8 cellular contexts compared by ENCODE assay signal in genomic region chr7:140541513-140542192, GRCh38.
DNase-seq lines count a peak whose midpoint lies in the region; ATAC-seq and TF ChIP-seq lines count a peak whose summit lies in the region.

No MANE protein-coding gene starts in this region.

- H3K9me3 ChIP-seq in IMR-90 (ENCODE audit: control insufficient read depth, insufficient read depth, low read length) (no peaks in the 10 kb centered on the region), SJSA1 (replicated peaks) (no peaks in the 10 kb centered on the region), psoas muscle (no peaks in the 10 kb centered on the region), Karpas-422 (ENCODE audit: low read length) (no peaks in the 10 kb centered on the region)

- H3K4me3 ChIP-seq in IMR-90 (ENCODE audit: insufficient read depth, low read depth, low read length) = no peak overlapping the region
- H3K4me3 ChIP-seq in SJSA1 = peak overlapping the region; percentile 6; the same call in 1 of the 2 replicates
- no peak overlapping the region for H3K4me3 ChIP-seq in psoas muscle
- H3K4me3 ChIP-seq in Karpas-422 (ENCODE audit: low read length) = no peak overlapping the region

- H3K79me2 ChIP-seq in Karpas-422 (ENCODE audit: low read length) = no peaks in the 10 kb centered on the region

- ATAC-seq in IMR-90 (ENCODE audit: low read depth) (peak; percentile 89), psoas muscle (peak; percentile 53 to 81 (median 74)), GM18870 (IDR thresholded peaks at IDR 0.05; ENCODE audit: unreplicated experiment) (no peak), GM21515 (IDR thresholded peaks at IDR 0.05; ENCODE audit: unreplicated experiment) (no peak), HG02938 (IDR thresholded peaks at IDR 0.05; ENCODE audit: unreplicated experiment) (no peak)

- H3K9me1 ChIP-seq in IMR-90 (ENCODE audit: insufficient read depth, low read length) = peaks cover 20% of the 10 kb centered on the region

- H3K27me3 ChIP-seq in IMR-90 (ENCODE audit: control insufficient read depth, insufficient read depth, low read length) (no peaks in the 10 kb centered on the region), SJSA1 (replicated peaks) (no peaks in the 10 kb centered on the region), psoas muscle (ENCODE audit: insufficient read depth in 3 of 3, low read length in 2 of 3) (no peaks in the 10 kb centered on the region), Karpas-422 (ENCODE audit: low read length) (no peaks in the 10 kb centered on the region)

- dilution Hi-C loops in IMR-90 (cut with HindIII; ENCODE audit: low sequenced_read_pairs, unreplicated experiment) = no loop called here

- H3K4me3 Mint-ChIP-seq in glutamatergic neuron (ENCODE audit: unreplicated experiment) = peak overlapping the region; percentile 88

- CTCF ChIA-PET in IMR-90 (lab: Yijun Ruan, JAX) = no interaction called here

- WGBS in IMR-90 (ENCODE audit: extremely low coverage in 2 of 2, insufficient read length in 1 of 2), 2 experiments = 3% methylated on average over 4 of the region's 17 CpGs; no CpG with 5 or more reads in 1 of the 2 experiments
- 38 to 50% (median 41%) methylated on average over 17 of the region's 17 CpGs for WGBS in psoas muscle, 3 donors

- H2AFZ ChIP-seq in IMR-90 (replicated peaks; ENCODE audit: low read length, poor library complexity) = peak overlapping the region; percentile 86
- no peak overlapping the region for H2AFZ ChIP-seq in Karpas-422 (ENCODE audit: low read length)

- H3K36me3 ChIP-seq in IMR-90 (ENCODE audit: control insufficient read depth, insufficient read depth, low read length) (peaks cover 44% of the 10 kb centered on the region), SJSA1 (peaks cover 16% of the 10 kb centered on the region), psoas muscle (ENCODE audit: insufficient read depth in 1 of 2, low read depth in 1 of 2) (peaks cover 0 to 8% of the 10 kb centered on the region in 2 donors), Karpas-422 (ENCODE audit: insufficient read depth, low read length) (no peaks in the 10 kb centered on the region)

- peak overlapping the region; percentile 59 for H2BK5ac ChIP-seq in IMR-90 (ENCODE audit: low read depth, low read length, poor library complexity, severe bottlenecking)

- TF ChIP-seq POLR2A in IMR-90 (IDR thresholded peaks at IDR 0.05; ENCODE audit: low read depth, low read length) = no peak

- peak overlapping the region; percentile 91 for H2BK20ac ChIP-seq in IMR-90 (ENCODE audit: low read depth, low read length)

- H3K23ac ChIP-seq in IMR-90 (ENCODE audit: low read depth, low read length) = peak overlapping the region; percentile 61

- peak overlapping the region; percentile 0; the same call in 1 of the 2 replicates for H3K18ac ChIP-seq in IMR-90 (ENCODE audit: low read depth, low read length)

- peak overlapping the region; percentile 95 for H4K91ac ChIP-seq in IMR-90 (ENCODE audit: insufficient read depth, low read depth, low read length)

- peaks cover 5% of the 10 kb centered on the region for H3K36me3 Mint-ChIP-seq in glutamatergic neuron (ENCODE audit: unreplicated experiment)

- peaks cover 15% of the 10 kb centered on the region for H3K4me1 ChIP-seq in IMR-90 (ENCODE audit: control insufficient read depth, insufficient read depth, low read length)
- H3K4me1 ChIP-seq in SJSA1 (replicated peaks) = peaks cover 22% of the 10 kb centered on the region
- peaks cover 5% of the 10 kb centered on the region for H3K4me1 ChIP-seq in psoas muscle
- H3K4me1 ChIP-seq in Karpas-422 (ENCODE audit: low read length) = no peaks in the 10 kb centered on the region

- in situ Hi-C loops in IMR-90 (cut with MboI; ENCODE audit: low sequenced_read_pairs) = no loop called here

- H3K9me3 Mint-ChIP-seq in glutamatergic neuron (ENCODE audit: unreplicated experiment) = peaks cover 17% of the 10 kb centered on the region

- H4K5ac ChIP-seq in IMR-90 (ENCODE audit: low read depth, low read length) = peak overlapping the region; percentile 3; the same call in 1 of the 2 replicates

- peak overlapping the region; percentile 52; the same call in 1 of the 3 replicates for H2BK15ac ChIP-seq in IMR-90 (ENCODE audit: low read depth, low read length)

- H3K4me2 ChIP-seq in IMR-90 (ENCODE audit: low read depth, low read length) (peak overlapping the region; percentile 82), Karpas-422 (ENCODE audit: low read depth, low read length, poor library complexity, severe bottlenecking) (no peak overlapping the region)

- peak overlapping the region; percentile 77 for H3K4ac ChIP-seq in IMR-90 (ENCODE audit: low read depth, low read length)

- H3K9ac ChIP-seq in IMR-90 (ENCODE audit: low read depth, low read length) (peak overlapping the region; percentile 3; the same call in 1 of the 2 replicates), Karpas-422 (ENCODE audit: low read length) (no peak overlapping the region)

- intact Hi-C loops in IMR-90 (cut with micrococcal nuclease) = loop anchor here (2.0 kb wide), 1 partner anchor 97 kb away; no protein-coding TSS in a partner anchor
- intact Hi-C loops in psoas muscle (cut with DNase I) = loop anchor here in 1 of 2 donors (2.0 kb wide), 1 partner anchor 19 kb away; no protein-coding TSS in a partner anchor

- peak overlapping the region; percentile 90 to 94 for H4K8ac ChIP-seq in IMR-90 (ENCODE audit: low read depth in 2 of 2, low read length in 2 of 2)

- peaks cover 0 to 13% of the 10 kb centered on the region in 2 experiments; a peak in 2 of 4 replicates for H3K79me1 ChIP-seq in IMR-90 (ENCODE audit: low read depth in 1 of 2, low read length in 2 of 2)

- peak; percentile 20; the same call in 1 of the 2 replicates for TF ChIP-seq RAD21 in IMR-90 (IDR thresholded peaks at IDR 0.05; ENCODE audit: low read length)

- H4K20me1 ChIP-seq in IMR-90 (ENCODE audit: insufficient read depth, low read length) = peaks cover 5% of the 10 kb centered on the region
- no peaks in the 10 kb centered on the region for H4K20me1 ChIP-seq in Karpas-422 (ENCODE audit: insufficient read depth, low read depth, low read length)

- TF ChIP-seq CTCF in IMR-90 (conservative IDR thresholded peaks at IDR 0.05; ENCODE audit: low read depth, low read length) (no peak), glutamatergic neuron (IDR thresholded peaks at IDR 0.05; ENCODE audit: partially characterized antibody, unreplicated experiment) (no peak), psoas muscle (IDR thresholded peaks at IDR 0.05) (no peak)

- DNase-seq in IMR-90 (peak; percentile 96), SJSA1 (ENCODE audit: low read depth in 1 of 2, low spot score in 2 of 2) (peak; percentile 77 to 78), glutamatergic neuron (peak; percentile 87), psoas muscle (peak; percentile 70 to 79), Karpas-422 (no peak)

- peaks cover 30% of the 10 kb centered on the region for H3K4me1 Mint-ChIP-seq in glutamatergic neuron (ENCODE audit: low read depth, unreplicated experiment)

- H3K56ac ChIP-seq in IMR-90 (ENCODE audit: extremely low read depth, insufficient read depth, low read length) = peak overlapping the region; percentile 36

- peak overlapping the region; percentile 96 for H3K27ac Mint-ChIP-seq in glutamatergic neuron (ENCODE audit: unreplicated experiment)

- H2AK5ac ChIP-seq in IMR-90 (ENCODE audit: low read depth, low read length) = peak overlapping the region; percentile 82; the same call in 1 of the 2 replicates

- BruUV-seq in IMR-90 (replicated peaks; lab: Mats Ljungman, UMichigan) = no TSS peak

- H2BK120ac ChIP-seq in IMR-90 (ENCODE audit: low read depth, low read length) = peak overlapping the region; percentile 81

- POLR2A ChIA-PET in IMR-90 (lab: Charles Lee; ENCODE audit: unreplicated experiment) = no interaction called here

- H3K9me2 ChIP-seq in Karpas-422 (replicated peaks; ENCODE audit: insufficient read depth, low read length) = no peaks in the 10 kb centered on the region

- H3K27ac ChIP-seq in IMR-90 (ENCODE audit: insufficient read depth, low read length) (peak overlapping the region; percentile 72), SJSA1 (peak overlapping the region; percentile 79), psoas muscle (peak overlapping the region; percentile 46), Karpas-422 (ENCODE audit: low read length) (no peak overlapping the region)

- peak overlapping the region; percentile 69 for H3K14ac ChIP-seq in IMR-90 (replicated peaks; ENCODE audit: low read depth, low read length)

- peaks cover 13% of the 10 kb centered on the region for H3K27me3 Mint-ChIP-seq in glutamatergic neuron (ENCODE audit: unreplicated experiment)

- H2AK9ac ChIP-seq in IMR-90 (replicated peaks; ENCODE audit: low read depth, low read length, poor library complexity) = peak overlapping the region; percentile 93

TF ChIP-seq in IMR-90, 13 proteins besides CTCF, POLR2A, EP300 and RAD21:
- TF ChIP-seq MXI1 (IDR thresholded peaks at IDR 0.05; ENCODE audit: borderline replicate concordance, low read depth, low read length) = 0 out of 2 replicates have a peak, but pooled peaks have one; percentile 34
- peak; percentile 13; the same call in 1 of the 2 replicates for TF ChIP-seq MAFK (IDR thresholded peaks at IDR 0.05; ENCODE audit: low read depth, low read length)
- peak; percentile 54; the same call in 1 of the 2 replicates for TF ChIP-seq CEBPB (IDR thresholded peaks at IDR 0.05; ENCODE audit: low read depth, low read length)
- no peak for TF ChIP-seq ELK1 (IDR thresholded peaks at IDR 0.05; ENCODE audit: borderline replicate concordance, low read depth, low read length)
- peak; percentile 47; the same call in 1 of the 2 replicates for TF ChIP-seq FOS (IDR thresholded peaks at IDR 0.05; ENCODE audit: low read depth, low read length)
- TF ChIP-seq RCOR1 (IDR thresholded peaks at IDR 0.05; ENCODE audit: insufficient replicate concordance, low read length) = peak; percentile 88
- TF ChIP-seq MAZ (IDR thresholded peaks at IDR 0.05; ENCODE audit: borderline replicate concordance, low read depth, low read length) = peak; percentile 44; the same call in 1 of the 2 replicates
- 0 out of 2 replicates have a peak, but pooled peaks have one; percentile 12 for TF ChIP-seq BHLHE40 (IDR thresholded peaks at IDR 0.05; ENCODE audit: low read depth, low read length)
- no peak for TF ChIP-seq NFE2L2 (IDR thresholded peaks at IDR 0.05; ENCODE audit: low read depth, low read length)
- no peak for TF ChIP-seq RFX5 (IDR thresholded peaks at IDR 0.05; ENCODE audit: low read depth, low read length)

Comparison
In these comparisons a context has a peak if more than half of its experiments do, and no peak if none do; other contexts are left out.
1. ATAC-seq: peak in IMR-90 (single experiment) and psoas muscle (4 of 4); none in GM18870 (single experiment), GM21515 (single experiment) and HG02938 (single experiment).